ENCODE assay signal across 1 cellular context in genomic region chr9:33151007-33151557, GRCh38.
TF ChIP-seq lines count a peak whose summit lies in the region.

No MANE protein-coding gene starts in this region.

TF ChIP-seq in K562, 482 proteins besides CTCF, POLR2A, EP300 and RAD21 (continued from another document and continues in another):
- TF ChIP-seq ZNF407 (IDR thresholded peaks at IDR 0.05; ENCODE audit: low read depth): no peak
- no peak for TF ChIP-seq STAT5A (IDR thresholded peaks at IDR 0.05; ENCODE audit: borderline replicate concordance, low read length)
- TF ChIP-seq ZNF398 (CRISPR knock-in tag; IDR thresholded peaks at IDR 0.05): no peak
- no peak for TF ChIP-seq NR4A1 (CRISPR knock-in tag; IDR thresholded peaks at IDR 0.05)
- no peak for TF ChIP-seq NR4A1 (tag; IDR thresholded peaks at IDR 0.05)
- TF ChIP-seq CCAR2 (IDR thresholded peaks at IDR 0.05; ENCODE audit: low read depth, low read length): no peak
- TF ChIP-seq HOXB6 (CRISPR knock-in tag; IDR thresholded peaks at IDR 0.05; ENCODE audit: borderline replicate concordance): no peak
- TF ChIP-seq CHD7 (IDR thresholded peaks at IDR 0.05; ENCODE audit: low read depth, low read length): no peak
- TF ChIP-seq ZNF695 (CRISPR knock-in tag; IDR thresholded peaks at IDR 0.05): no peak
- TF ChIP-seq, protein P1, sequence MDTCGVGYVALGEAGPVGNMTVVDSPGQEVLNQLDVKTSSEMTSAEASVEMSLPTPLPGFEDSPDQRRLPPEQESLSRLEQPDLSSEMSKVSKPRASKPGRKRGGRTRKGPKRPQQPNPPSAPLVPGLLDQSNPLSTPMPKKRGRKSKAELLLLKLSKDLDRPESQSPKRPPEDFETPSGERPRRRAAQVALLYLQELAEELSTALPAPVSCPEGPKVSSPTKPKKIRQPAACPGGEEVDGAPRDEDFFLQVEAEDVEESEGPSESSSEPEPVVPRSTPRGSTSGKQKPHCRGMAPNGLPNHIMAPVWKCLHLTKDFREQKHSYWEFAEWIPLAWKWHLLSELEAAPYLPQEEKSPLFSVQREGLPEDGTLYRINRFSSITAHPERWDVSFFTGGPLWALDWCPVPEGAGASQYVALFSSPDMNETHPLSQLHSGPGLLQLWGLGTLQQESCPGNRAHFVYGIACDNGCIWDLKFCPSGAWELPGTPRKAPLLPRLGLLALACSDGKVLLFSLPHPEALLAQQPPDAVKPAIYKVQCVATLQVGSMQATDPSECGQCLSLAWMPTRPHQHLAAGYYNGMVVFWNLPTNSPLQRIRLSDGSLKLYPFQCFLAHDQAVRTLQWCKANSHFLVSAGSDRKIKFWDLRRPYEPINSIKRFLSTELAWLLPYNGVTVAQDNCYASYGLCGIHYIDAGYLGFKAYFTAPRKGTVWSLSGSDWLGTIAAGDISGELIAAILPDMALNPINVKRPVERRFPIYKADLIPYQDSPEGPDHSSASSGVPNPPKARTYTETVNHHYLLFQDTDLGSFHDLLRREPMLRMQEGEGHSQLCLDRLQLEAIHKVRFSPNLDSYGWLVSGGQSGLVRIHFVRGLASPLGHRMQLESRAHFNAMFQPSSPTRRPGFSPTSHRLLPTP (IDR thresholded peaks at IDR 0.05; ENCODE audit: borderline replicate concordance, extremely low read depth, insufficient read length): no peak
- TF ChIP-seq SNAPC5 (CRISPR knock-in tag; IDR thresholded peaks at IDR 0.05): no peak
- TF ChIP-seq CHD2 (IDR thresholded peaks at IDR 0.05; ENCODE audit: low read depth, low read length): no peak
- no peak for TF ChIP-seq SMARCA5 (IDR thresholded peaks at IDR 0.05)
- TF ChIP-seq CREB1 (IDR thresholded peaks at IDR 0.05): no peak
- no peak for TF ChIP-seq CREB1 (CRISPR knock-in tag; IDR thresholded peaks at IDR 0.05)
- no peak for TF ChIP-seq XRCC4 (IDR thresholded peaks at IDR 0.05; ENCODE audit: extremely low read depth, insufficient read depth, insufficient read length)
- TF ChIP-seq ARHGAP35 (IDR thresholded peaks at IDR 0.05; ENCODE audit: partially characterized antibody): no peak
- peak in 1 of 2 experiments; percentile 52; a peak in 2 of 4 replicates for TF ChIP-seq TEAD1 (CRISPR knock-in tag; IDR thresholded peaks at IDR 0.05)
- TF ChIP-seq ARID2 (IDR thresholded peaks at IDR 0.05): no peak
- peak; percentile 61; the same call in 1 of the 2 replicates for TF ChIP-seq HMBOX1 (IDR thresholded peaks at IDR 0.05)
- TF ChIP-seq SMARCE1 (IDR thresholded peaks at IDR 0.05): peak; percentile 75
- TF ChIP-seq ZNF282 (CRISPR knock-in tag; IDR thresholded peaks at IDR 0.05): no peak
- TF ChIP-seq KLF6 (CRISPR knock-in tag; IDR thresholded peaks at IDR 0.05; ENCODE audit: borderline replicate concordance): no peak
- no peak for TF ChIP-seq EGR1 (conservative IDR thresholded peaks at IDR 0.05)
- peak; percentile 62 for TF ChIP-seq TCF3 (CRISPR knock-in tag; IDR thresholded peaks at IDR 0.05)
- TF ChIP-seq TGIF2 (CRISPR knock-in tag; IDR thresholded peaks at IDR 0.05): no peak
- TF ChIP-seq FOSL1 (tag; conservative IDR thresholded peaks at IDR 0.05): peak; percentile 71
- no peak for TF ChIP-seq CHD4 (IDR thresholded peaks at IDR 0.05; ENCODE audit: insufficient read depth, insufficient replicate concordance, low read depth, low read length, poor library complexity, severe bottlenecking)
- no peak for TF ChIP-seq ZNF174 (CRISPR knock-in tag; IDR thresholded peaks at IDR 0.05)
- no peak for TF ChIP-seq CBX2 (IDR thresholded peaks at IDR 0.05; ENCODE audit: insufficient read depth, low read length, poor library complexity, severe bottlenecking)
